Comparison of ENCODE assay signal across 8 cellular contexts in the genomic region with DNA sequence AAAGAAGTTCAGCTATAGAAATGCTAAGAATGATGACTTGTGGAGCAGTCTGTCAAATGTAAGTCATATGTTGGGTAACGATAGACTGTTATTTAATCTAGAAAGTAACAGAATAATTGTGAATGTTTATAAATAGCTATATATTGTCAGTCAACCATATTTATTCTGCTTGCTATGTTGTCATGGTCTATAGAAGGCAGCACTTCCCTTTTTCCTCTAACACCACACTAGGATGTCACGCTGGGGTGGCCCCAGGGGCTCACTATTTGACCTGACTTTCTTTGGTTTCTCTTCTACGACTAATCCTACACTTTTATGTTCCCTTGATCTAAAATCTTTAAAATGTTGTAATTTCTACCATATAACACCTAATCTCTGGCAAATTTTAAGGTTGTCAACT. TPM values are rescaled to one million over a fixed set of nuclear protein-coding genes. Genes with fewer than 3 reads are reported as not detected.
DNase-seq lines count a peak whose midpoint lies in the region; ATAC-seq and TF ChIP-seq lines count a peak whose summit lies in the region.

No MANE protein-coding gene starts in this region.

- in situ Hi-C loops in GM13977 (cut with MboI; ENCODE audit: low pct_unique_long_range_greater_than_20kb, low sequenced_read_pairs, unreplicated experiment) = no loop called here

- H3K27ac Mint-ChIP-seq in central memory CD8-positive, alpha-beta T cell (ENCODE audit: low read depth) = peak overlapping the region; percentile 96
- no peak overlapping the region for H3K27ac Mint-ChIP-seq in endothelial cell (ENCODE audit: unreplicated experiment)

- no peaks in the 10 kb centered on the region for H3K27me3 Mint-ChIP-seq in central memory CD8-positive, alpha-beta T cell
- no peaks in the 10 kb centered on the region for H3K27me3 Mint-ChIP-seq in endothelial cell (ENCODE audit: unreplicated experiment)

- H3K36me3 Mint-ChIP-seq in central memory CD8-positive, alpha-beta T cell (ENCODE audit: insufficient read depth) = peaks cover 71% of the 10 kb centered on the region
- H3K36me3 Mint-ChIP-seq in endothelial cell (ENCODE audit: low read depth, unreplicated experiment) = no peaks in the 10 kb centered on the region

- peak overlapping the region; percentile 77 for H3K4me3 Mint-ChIP-seq in central memory CD8-positive, alpha-beta T cell
- no peak overlapping the region for H3K4me3 Mint-ChIP-seq in endothelial cell (ENCODE audit: unreplicated experiment)

- no peaks in the 10 kb centered on the region for H3K9me3 Mint-ChIP-seq in central memory CD8-positive, alpha-beta T cell
- H3K9me3 Mint-ChIP-seq in endothelial cell (ENCODE audit: unreplicated experiment) = no peaks in the 10 kb centered on the region

- ATAC-seq in GM21447 (IDR thresholded peaks at IDR 0.05; ENCODE audit: unreplicated experiment) (peak; percentile 96), HG03571 (IDR thresholded peaks at IDR 0.05; ENCODE audit: unreplicated experiment) (peak; percentile 94)
- ATAC-seq in central memory CD8-positive, alpha-beta T cell (replicated peaks; ENCODE audit: extremely low read depth, poor library complexity, severe bottlenecking) = peak; percentile 60

- TF ChIP-seq CTCF in GM13977 (IDR thresholded peaks at IDR 0.05; ENCODE audit: extremely low read depth, insufficient read depth, missing control alignments) = peak; percentile 34
- no peak for TF ChIP-seq CTCF in endothelial cell (IDR thresholded peaks at IDR 0.05; ENCODE audit: unreplicated experiment)

- peaks cover 56% of the 10 kb centered on the region for H3K4me1 Mint-ChIP-seq in central memory CD8-positive, alpha-beta T cell
- H3K4me1 Mint-ChIP-seq in endothelial cell (ENCODE audit: unreplicated experiment) = peaks cover 9% of the 10 kb centered on the region

- DNase-seq in GM13977 (ENCODE audit: low spot score) (peak; percentile 43), D341Med (ENCODE audit: low spot score) (no peak), mucosa of gallbladder (ENCODE audit: low spot score) (no peak), 8988T (no peak), endothelial cell (ENCODE audit: low spot score) (no peak)
- no peak for DNase-seq in central memory CD8-positive, alpha-beta T cell (ENCODE audit: low spot score in 2 of 2)

RNA-seq across cellular contexts. Expression of gene ERAP2, which starts 20.5 kb away (rescaled TPM):
- 12.9 TPM for total RNA-seq in mucosa of gallbladder
- total RNA-seq in endothelial cell (ENCODE audit: unreplicated experiment) = 0.08 TPM

RNA-seq across cellular contexts. Expression of gene LNPEP, which starts 39.1 kb away (rescaled TPM):
- total RNA-seq in mucosa of gallbladder (37.1 TPM), endothelial cell (ENCODE audit: unreplicated experiment) (13.2 TPM)

Comparison
In these comparisons a context has a peak if more than half of its experiments do, and no peak if none do; other contexts are left out.
1. RNA of gene ERAP2, which starts 20.5 kb away (total RNA-seq): 12.9 TPM in mucosa of gallbladder (single experiment); 0.08 TPM in endothelial cell (single experiment); every median in the first group is over 10 times any median in the second.
2. Peak in every context shown above with its lines, with median percentiles within 50 percentile points of each other: ATAC-seq.